In genomic region chr1:159821171-159821867, GRCh38 we compare ENCODE assay signal across 10 cellular contexts. TPM values are rescaled to one million over a fixed set of nuclear protein-coding genes. Genes with fewer than 3 reads are reported as not detected.
A peak's percentile ranks its signal among the peaks of the same experiment; 100 is the strongest.
DNase-seq lines count a peak whose midpoint lies in the region; ATAC-seq, FAIRE-seq and TF ChIP-seq lines count a peak whose summit lies in the region.
"Had no signal": no experiment of that assay in that cellular context is flagged by ENCODE, and none has a peak within 500 bp of the region (broad histone marks: within the 10 kb centered on the region; RNA-seq: fewer than 3 reads in every experiment).

No MANE protein-coding gene starts in this region.

- peak; percentile 56 for DNase-seq in activated CD4-positive, alpha-beta T cell treated with anti-CD3 and anti-CD28 coated beads for 36 hours
- DNase-seq in activated CD4-positive, alpha-beta T cell treated with anti-CD3 and anti-CD28 coated beads, Interleukin-2, amount 50 U/mL, for 48 hours: no peak
- DNase-seq in NCI-H1436 (lab: John Stamatoyannopoulos, UW) (peak; percentile 43), GM12878 (ENCODE audit: low read depth, low spot score) (no peak), retina (peak; percentile 74), NCI-H1048 (lab: John Stamatoyannopoulos, UW) (no peak), GOT3 (lab: John Stamatoyannopoulos, UW) (no peak), smooth muscle cell (lab: John Stamatoyannopoulos, UW; ENCODE audit: unreplicated experiment) (no peak)
- DNase-seq: central memory CD4-positive, alpha-beta T cell had no signal

- TF ChIP-seq EP300 in GM12878 (IDR thresholded peaks at IDR 0.05; ENCODE audit: borderline replicate concordance in 1 of 2, control insufficient read depth in 1 of 2, low read depth in 2 of 2, low read length in 2 of 2): no peak

- H3K4me2 ChIP-seq in GM12878 (ENCODE audit: control insufficient read depth, insufficient read depth): no peak overlapping the region
- no peak overlapping the region for H3K4me2 ChIP-seq in smooth muscle cell

- peaks cover 6% of the 10 kb centered on the region for H3K4me1 ChIP-seq in GM12878 (ENCODE audit: control insufficient read depth, insufficient read depth, low read length)
- H3K4me1 ChIP-seq in smooth muscle cell (ENCODE audit: low read depth): peaks cover 18% of the 10 kb centered on the region

- WGBS in GM12878 (ENCODE audit: insufficient coverage, insufficient replicate concordance, low lambda C conversion rate, missing lambda C conversion rate): 46% methylated on average over 9 of the region's 9 CpGs
- 83% methylated on average over 9 of the region's 9 CpGs for WGBS in smooth muscle cell (ENCODE audit: low lambda C conversion rate)

- H3K4me3 ChIP-seq in GM12878 (no peak overlapping the region), smooth muscle cell (no peak overlapping the region)

- no peaks in the 10 kb centered on the region for H3K36me3 Mint-ChIP-seq in activated CD4-positive, alpha-beta T cell treated with anti-CD3 and anti-CD28 coated beads for 36 hours (ENCODE audit: low read depth)

- no peak overlapping the region for H3K27ac Mint-ChIP-seq in activated CD4-positive, alpha-beta T cell treated with anti-CD3 and anti-CD28 coated beads for 36 hours

- no peaks in the 10 kb centered on the region for H3K36me3 ChIP-seq in GM12878 (ENCODE audit: control insufficient read depth in 2 of 2, insufficient read depth in 2 of 2, low read length in 1 of 2)
- no peaks in the 10 kb centered on the region for H3K36me3 ChIP-seq in smooth muscle cell (ENCODE audit: low read depth)

- H2AFZ ChIP-seq in GM12878 (ENCODE audit: control insufficient read depth, low read depth, low read length) (no peak overlapping the region), smooth muscle cell (ENCODE audit: low read depth) (no peak overlapping the region)

- POLR2A ChIA-PET in activated CD4-positive, alpha-beta T cell treated with anti-CD3 and anti-CD28 coated beads for 36 hours (lab: Charles Lee): no interaction called here
- POLR2A ChIA-PET in GM12878 (lab: Charles Lee): no interaction called here

- H3K27me3 Mint-ChIP-seq in activated CD4-positive, alpha-beta T cell treated with anti-CD3 and anti-CD28 coated beads for 36 hours: no peaks in the 10 kb centered on the region

- peaks cover 2% of the 10 kb centered on the region for H3K9me3 Mint-ChIP-seq in activated CD4-positive, alpha-beta T cell treated with anti-CD3 and anti-CD28 coated beads for 36 hours (ENCODE audit: low read depth)

- SMC1A ChIA-PET in GM12878 (lab: Charles Lee; ENCODE audit: uncharacterized antibody, unreplicated experiment): interaction anchor here (1.1 to 5.9 kb wide), 6 partner anchors 10 to 70 kb away, joined by 3 to 35 read pairs (median 4); no protein-coding TSS in a partner anchor

- peaks cover 17% of the 10 kb centered on the region for H3K4me1 Mint-ChIP-seq in activated CD4-positive, alpha-beta T cell treated with anti-CD3 and anti-CD28 coated beads for 36 hours

- intact Hi-C loops in activated CD4-positive, alpha-beta T cell treated with anti-CD3 and anti-CD28 coated beads for 36 hours (cut with DNase I, micrococcal nuclease): no loop called here
- intact Hi-C loops in GM12878 (cut with micrococcal nuclease; ENCODE audit: unreplicated experiment): no loop called here

- RAD21 ChIA-PET in GM12878 (lab: Charles Lee; ENCODE audit: unreplicated experiment): no interaction called here

- H3K9me3 ChIP-seq in GM12878 (replicated peaks; ENCODE audit: control insufficient read depth, insufficient read depth, low read length) (no peaks in the 10 kb centered on the region; the same call in 2 of the 3 replicates), smooth muscle cell (replicated peaks; ENCODE audit: low read depth) (no peaks in the 10 kb centered on the region)

- no peak overlapping the region for H3K4me3 Mint-ChIP-seq in activated CD4-positive, alpha-beta T cell treated with anti-CD3 and anti-CD28 coated beads for 36 hours

- no peaks in the 10 kb centered on the region for H3F3A ChIP-seq in smooth muscle cell (ENCODE audit: low read depth)

- no peak for TF ChIP-seq POLR2A in GM12878 (IDR thresholded peaks at IDR 0.05; ENCODE audit: low read depth, low read length)

- H3K27me3 ChIP-seq in GM12878 (replicated peaks in 1 of 2; ENCODE audit: control insufficient read depth in 2 of 2, insufficient read depth in 2 of 2, low read length in 1 of 2) (peaks cover 0 to 4% of the 10 kb centered on the region in 2 experiments; a peak in 2 of 4 replicates), smooth muscle cell (ENCODE audit: low read depth) (peaks cover 4% of the 10 kb centered on the region)

- CTCF ChIA-PET in activated CD4-positive, alpha-beta T cell treated with anti-CD3 and anti-CD28 coated beads for 36 hours (lab: Charles Lee): interaction anchor here (0.8 to 1.6 kb wide), 11 partner anchors 8 to 186 kb away, joined by 3 to 8 read pairs (median 4); no protein-coding TSS in a partner anchor
- CTCF ChIA-PET in GM12878 (lab: Yijun Ruan, JAX): interaction anchor here (0.6 to 16.1 kb wide), 10 partner anchors 9 to 462 kb away, joined by 3 to 178 read pairs (median 4); partner anchors contain the start of gene FCRL6

- BruUV-seq in GM12878 (replicated peaks; lab: Mats Ljungman, UMichigan): no TSS peak

- ATAC-seq in activated CD4-positive, alpha-beta T cell treated with anti-CD3 and anti-CD28 coated beads for 36 hours: no peak
- peak; percentile 74 for ATAC-seq in GM12878

- FAIRE-seq in GM12878 (lab: Jason Lieb, UNC): no peak

- H3K79me2 ChIP-seq in GM12878 (ENCODE audit: control insufficient read depth, insufficient read depth, low read length): no peaks in the 10 kb centered on the region
- no peaks in the 10 kb centered on the region for H3K79me2 ChIP-seq in smooth muscle cell (ENCODE audit: low read depth)

- no peak overlapping the region for H3K9ac ChIP-seq in GM12878 (ENCODE audit: control insufficient read depth, insufficient read depth, low read length)
- H3K9ac ChIP-seq in smooth muscle cell (ENCODE audit: low read depth): no peak overlapping the region

- in situ Hi-C loops in GM12878 (cut with MboI): no loop called here

- TF ChIP-seq CTCF in GM12878 (IDR thresholded peaks at IDR 0.05 in 2 of 3, conservative IDR thresholded peaks at IDR 0.05 in 1 of 3; ENCODE audit: control insufficient read depth in 2 of 3, extremely low read depth in 1 of 3, insufficient read depth in 1 of 3, low read depth in 3 of 3, low read length in 3 of 3) (peak; percentile 53 to 68 (median 66)), smooth muscle cell (IDR thresholded peaks at IDR 0.05; ENCODE audit: borderline replicate concordance, insufficient read depth, poor library complexity, severe bottlenecking) (no peak)

- peak; percentile 30; the same call in 1 of the 2 replicates for TF ChIP-seq RAD21 in GM12878 (IDR thresholded peaks at IDR 0.05; ENCODE audit: insufficient read depth, low read depth, low read length)

- H3K27ac ChIP-seq in GM12878 (ENCODE audit: control insufficient read depth, insufficient read depth) (no peak overlapping the region), smooth muscle cell (ENCODE audit: low read depth) (no peak overlapping the region)

- no peaks in the 10 kb centered on the region for H4K20me1 ChIP-seq in GM12878 (ENCODE audit: control insufficient read depth, insufficient read depth)
- no peaks in the 10 kb centered on the region for H4K20me1 ChIP-seq in smooth muscle cell (ENCODE audit: low read depth)

RNA-seq across cellular contexts. Expression of gene SLAMF8, which starts 5.4 kb away (rescaled TPM):
- under 1 TPM; 0.39 to 0.70 TPM for total RNA-seq in activated CD4-positive, alpha-beta T cell treated with anti-CD3 and anti-CD28 coated beads for 36 hours
- total RNA-seq in GM12878 (2013; cell fraction: nucleolus; rRNA removed): 0.61 TPM in 1 of 2 replicates, not detected in the other
- total RNA-seq in GM12878 (2014; rRNA removed) (0.06 TPM in 1 of 2 replicates, not detected in the other), GM12878 (2014; rRNA removed; fragmentation: Illumina TruSeq; extraction: Trizol) (0.05 TPM in 1 of 2 replicates, not detected in the other), GM12878 (2021) (0.08 TPM in 1 of 2 replicates, not detected in the other), smooth muscle cell (10.8 and 11.0 TPM in 2 replicates)
- polyA plus RNA-seq in GM12878 (2011; ENCODE audit: low read depth): not detected
- polyA plus RNA-seq in GM12878 (2011; rRNA removed) (0.26 and 0.69 TPM in 2 replicates), GM12878 (2014; fragmentation: Illumina TruSeq; extraction: Trizol) (0.21 TPM in 1 of 2 replicates, not detected in the other), GM12878 (2014; fragmentation: Nextera tagmentation; extraction: Ambion mirVana) (under 1 TPM; 0.04 to 0.10 TPM), GM12878 (2014; rRNA removed) (0.14 and 0.26 TPM in 2 replicates), GM12878 (2016; fragmentation: Nextera tagmentation; extraction: Ambion mirVana) (under 1 TPM in 1 of 2 experiments, not detected in 1; 0.07 TPM), smooth muscle cell (13.5 and 15.1 TPM in 2 replicates)
- 0.66 and 0.79 TPM in 2 replicates for polyA plus RNA-seq in GM12878 (2011; cell fraction: cytosol; rRNA removed)
- polyA plus RNA-seq in GM12878 (2011; cell fraction: nucleus; rRNA removed): 0.37 and 0.67 TPM in 2 replicates
- 0.10 TPM in 1 of 2 replicates, not detected in the other for polyA plus RNA-seq in GM12878 (2012)
- polyA minus RNA-seq in GM12878 (2011; rRNA and poly(A)+ RNA removed): 0.15 and 0.73 TPM in 2 replicates
- polyA minus RNA-seq in GM12878 (2011; cell fraction: cytosol; rRNA and poly(A)+ RNA removed): not detected in 2 replicates
- polyA minus RNA-seq in GM12878 (2011; cell fraction: nucleus; rRNA and poly(A)+ RNA removed): 0.12 and 0.77 TPM in 2 replicates

RNA-seq across cellular contexts. Expression of gene FCRL6, which starts 19.2 kb away (rescaled TPM):
- not detected for total RNA-seq in activated CD4-positive, alpha-beta T cell treated with anti-CD3 and anti-CD28 coated beads for 36 hours
- total RNA-seq in GM12878 (2013; cell fraction: nucleolus; rRNA removed): not detected in 2 replicates
- 0.11 and 0.60 TPM in 2 replicates for total RNA-seq in GM12878 (2014; rRNA removed)
- not detected in 2 replicates for total RNA-seq in GM12878 (2014; rRNA removed; fragmentation: Illumina TruSeq; extraction: Trizol)
- 0.11 TPM in 1 of 2 replicates, not detected in the other for total RNA-seq in GM12878 (2021)
- polyA plus RNA-seq in GM12878 (2011; ENCODE audit: low read depth): not detected
- polyA plus RNA-seq in GM12878 (2011; rRNA removed): 0.16 and 0.17 TPM in 2 replicates
- polyA plus RNA-seq in GM12878 (2011; cell fraction: cytosol; rRNA removed): 0.18 and 0.46 TPM in 2 replicates
- polyA plus RNA-seq in GM12878 (2011; cell fraction: nucleus; rRNA removed): 0.35 and 0.37 TPM in 2 replicates
- not detected in 2 replicates for polyA plus RNA-seq in GM12878 (2012)
- polyA plus RNA-seq in GM12878 (2014; fragmentation: Illumina TruSeq; extraction: Trizol): 0.04 TPM in 1 of 2 replicates, not detected in the other
- not detected for polyA plus RNA-seq in GM12878 (2014; fragmentation: Nextera tagmentation; extraction: Ambion mirVana)
- not detected in 2 replicates for polyA plus RNA-seq in GM12878 (2014; rRNA removed)
- polyA plus RNA-seq in GM12878 (2016; fragmentation: Nextera tagmentation; extraction: Ambion mirVana): not detected
- not detected in 2 replicates for polyA minus RNA-seq in GM12878 (2011; rRNA and poly(A)+ RNA removed)
- polyA minus RNA-seq in GM12878 (2011; cell fraction: cytosol; rRNA and poly(A)+ RNA removed): not detected in 2 replicates
- polyA minus RNA-seq in GM12878 (2011; cell fraction: nucleus; rRNA and poly(A)+ RNA removed): 0.36 and 0.38 TPM in 2 replicates
- not detected in 2 replicates for total RNA-seq in smooth muscle cell
- not detected in 2 replicates for polyA plus RNA-seq in smooth muscle cell

RNA-seq across cellular contexts. Expression of gene DUSP23, which starts 40.6 kb away (rescaled TPM):
- total RNA-seq in activated CD4-positive, alpha-beta T cell treated with anti-CD3 and anti-CD28 coated beads for 36 hours: 10 to 100 TPM; 23.9 to 26.8 TPM
- 0.95 TPM in 1 of 2 replicates, not detected in the other for total RNA-seq in GM12878 (2013; cell fraction: nucleolus; rRNA removed)
- total RNA-seq in GM12878 (2014; rRNA removed) (3.2 and 6.9 TPM in 2 replicates), GM12878 (2014; rRNA removed; fragmentation: Illumina TruSeq; extraction: Trizol) (1.3 and 1.6 TPM in 2 replicates), GM12878 (2021) (4.0 and 4.3 TPM in 2 replicates), smooth muscle cell (11.4 and 32.9 TPM in 2 replicates)
- 1.9 TPM for polyA plus RNA-seq in GM12878 (2011; ENCODE audit: low read depth)
- polyA plus RNA-seq in GM12878 (2011; rRNA removed) (4.1 and 6.0 TPM in 2 replicates), GM12878 (2014; fragmentation: Illumina TruSeq; extraction: Trizol) (1.3 TPM in 1 of 2 replicates, not detected in the other), GM12878 (2014; fragmentation: Nextera tagmentation; extraction: Ambion mirVana) (1 to 10 TPM in 1 of 2 experiments, not detected in 1; 1.1 TPM), GM12878 (2014; rRNA removed) (4.1 and 5.6 TPM in 2 replicates), GM12878 (2016; fragmentation: Nextera tagmentation; extraction: Ambion mirVana) (1 to 10 TPM; 4.1 to 5.7 TPM), smooth muscle cell (41.4 and 47.4 TPM in 2 replicates)
- polyA plus RNA-seq in GM12878 (2011; cell fraction: cytosol; rRNA removed): 10.0 and 12.1 TPM in 2 replicates
- polyA plus RNA-seq in GM12878 (2011; cell fraction: nucleus; rRNA removed): 4.0 and 5.3 TPM in 2 replicates
- 9.5 and 10.7 TPM in 2 replicates for polyA plus RNA-seq in GM12878 (2012)
- polyA minus RNA-seq in GM12878 (2011; rRNA and poly(A)+ RNA removed): 1.0 and 1.9 TPM in 2 replicates
- polyA minus RNA-seq in GM12878 (2011; cell fraction: cytosol; rRNA and poly(A)+ RNA removed): 1.9 TPM in 1 of 2 replicates, not detected in the other
- polyA minus RNA-seq in GM12878 (2011; cell fraction: nucleus; rRNA and poly(A)+ RNA removed): 0.36 and 0.67 TPM in 2 replicates

RNA-seq across cellular contexts. Expression of gene VSIG8, which starts 41.1 kb away (rescaled TPM):
- under 1 TPM in 1 of 2 experiments, not detected in 1; 0.11 TPM for total RNA-seq in activated CD4-positive, alpha-beta T cell treated with anti-CD3 and anti-CD28 coated beads for 36 hours
- not detected in 2 replicates for total RNA-seq in GM12878 (2013; cell fraction: nucleolus; rRNA removed)
- total RNA-seq in GM12878 (2014; rRNA removed): not detected in 2 replicates
- not detected in 2 replicates for total RNA-seq in GM12878 (2014; rRNA removed; fragmentation: Illumina TruSeq; extraction: Trizol)
- total RNA-seq in GM12878 (2021): not detected in 2 replicates
- polyA plus RNA-seq in GM12878 (2011; ENCODE audit: low read depth): not detected
- polyA plus RNA-seq in GM12878 (2011; rRNA removed): not detected in 2 replicates
- not detected in 2 replicates for polyA plus RNA-seq in GM12878 (2011; cell fraction: cytosol; rRNA removed)
- 0.09 TPM in 1 of 2 replicates, not detected in the other for polyA plus RNA-seq in GM12878 (2011; cell fraction: nucleus; rRNA removed)
- polyA plus RNA-seq in GM12878 (2012): 0.07 TPM in 1 of 2 replicates, not detected in the other
- not detected in 2 replicates for polyA plus RNA-seq in GM12878 (2014; fragmentation: Illumina TruSeq; extraction: Trizol)
- polyA plus RNA-seq in GM12878 (2014; fragmentation: Nextera tagmentation; extraction: Ambion mirVana): not detected
- polyA plus RNA-seq in GM12878 (2014; rRNA removed): not detected in 2 replicates
- polyA plus RNA-seq in GM12878 (2016; fragmentation: Nextera tagmentation; extraction: Ambion mirVana): not detected
- not detected in 2 replicates for polyA minus RNA-seq in GM12878 (2011; rRNA and poly(A)+ RNA removed)
- not detected in 2 replicates for polyA minus RNA-seq in GM12878 (2011; cell fraction: cytosol; rRNA and poly(A)+ RNA removed)
- not detected in 2 replicates for polyA minus RNA-seq in GM12878 (2011; cell fraction: nucleus; rRNA and poly(A)+ RNA removed)
- total RNA-seq in smooth muscle cell: not detected in 2 replicates
- 0.29 and 1.3 TPM in 2 replicates for polyA plus RNA-seq in smooth muscle cell
- total RNA-seq: activated CD8-positive, alpha-beta memory T cell treated with anti-CD3 and anti-CD28 coated beads for 36 hours had no signal

Comparison
In these comparisons a context has a peak if more than half of its experiments do, and no peak if none do; other contexts are left out.
1. DNase-seq: peak in activated CD4-positive, alpha-beta T cell treated with anti-CD3 and anti-CD28 coated beads for 36 hours (single experiment), NCI-H1436 (single experiment) and retina (single experiment); none in activated CD4-positive, alpha-beta T cell treated with anti-CD3 and anti-CD28 coated beads, Interleukin-2, amount 50 U/mL, for 48 hours (0 of 2), GM12878 (single experiment), NCI-H1048 (single experiment), GOT3 (single experiment) and smooth muscle cell (single experiment).